ENCODE assay signal across 8 cellular contexts in genomic region chr20:49276895-49277785, GRCh38. TPM values are rescaled to one million over a fixed set of nuclear protein-coding genes. Genes with fewer than 3 reads are reported as not detected.
DNase-seq lines count a peak whose midpoint lies in the region; ATAC-seq and TF ChIP-seq lines count a peak whose summit lies in the region.

No MANE protein-coding gene starts in this region.

- H3K27ac ChIP-seq in DND-41 (ENCODE audit: low read length) (peak overlapping the region; percentile 94), OCI-LY7 (ENCODE audit: low read depth, low read length, poor library complexity, severe bottlenecking) (peak overlapping the region; percentile 90), right cardiac atrium (ENCODE audit: low read length) (peak overlapping the region; percentile 98)

- H3K27me3 ChIP-seq in DND-41 (ENCODE audit: insufficient read depth, low read length, poor library complexity): no peaks in the 10 kb centered on the region
- no peaks in the 10 kb centered on the region for H3K27me3 ChIP-seq in right cardiac atrium (ENCODE audit: control insufficient read depth, insufficient read depth)

- peak overlapping the region; percentile 93 for H3K4me2 ChIP-seq in DND-41 (ENCODE audit: insufficient read depth, low read length)
- H3K4me2 ChIP-seq in OCI-LY7 (ENCODE audit: low read length): peak overlapping the region; percentile 94

- peak; percentile 45 for DNase-seq in DND-41
- DNase-seq in OCI-LY7 (ENCODE audit: low spot score): peak; percentile 31
- DNase-seq in activated naive CD4-positive, alpha-beta T cell treated with anti-CD3 and anti-CD28 coated beads, Interleukin-2, amount 50 U/mL, for 72 hours (ENCODE audit: low spot score in 2 of 2): peak; percentile 71 to 88
- DNase-seq in right cardiac atrium: peak; percentile 49 to 79 (median 68)
- DNase-seq in skeletal muscle cell (ENCODE audit: low read depth): no peak
- DNase-seq in effector CD8-positive, alpha-beta T cell (lab: John Stamatoyannopoulos, UW): no peak
- no peak for DNase-seq in SHP77 (lab: John Stamatoyannopoulos, UW)
- no peak for DNase-seq in pons (ENCODE audit: low spot score)

- H3K36me3 ChIP-seq in DND-41 (ENCODE audit: insufficient read depth, low read length) (peaks cover 67% of the 10 kb centered on the region), OCI-LY7 (ENCODE audit: insufficient read depth, low read length) (peaks cover 67% of the 10 kb centered on the region)

- H3K9me2 ChIP-seq in OCI-LY7 (ENCODE audit: insufficient read depth, low read length): no peaks in the 10 kb centered on the region

- peaks cover 59 to 72% of the 10 kb centered on the region in 2 donors for H3K36me3 Mint-ChIP-seq in activated naive CD4-positive, alpha-beta T cell treated with anti-CD3 and anti-CD28 coated beads, Interleukin-2, amount 50 U/mL, for 72 hours

- intact Hi-C loops in OCI-LY7 (cut with micrococcal nuclease; ENCODE audit: unreplicated experiment): loop anchor here (10.0 kb wide), 1 partner anchor 838 kb away; the partner anchor contains the start of gene UBE2V1
- intact Hi-C loops in right cardiac atrium (cut with DNase I): no loop called here

- CTCF ChIA-PET in OCI-LY7 (lab: Charles Lee; ENCODE audit: unreplicated experiment): interaction anchor here (1.4 kb wide), 1 partner anchor 10 kb away, joined by 6 read pairs; no protein-coding TSS in a partner anchor

- H2AFZ ChIP-seq in DND-41 (ENCODE audit: low read depth, low read length): peak overlapping the region; percentile 64
- H2AFZ ChIP-seq in OCI-LY7 (ENCODE audit: low read length): peak overlapping the region; percentile 47; the same call in 1 of the 2 replicates

- H3K9me3 Mint-ChIP-seq in activated naive CD4-positive, alpha-beta T cell treated with anti-CD3 and anti-CD28 coated beads, Interleukin-2, amount 50 U/mL, for 72 hours: peaks cover 0 to 9% of the 10 kb centered on the region in 2 donors

- no TSS peak for BruUV-seq in OCI-LY7 (replicated peaks; lab: Mats Ljungman, UMichigan)

- peaks cover 53% of the 10 kb centered on the region for H3K4me1 ChIP-seq in DND-41 (ENCODE audit: insufficient read depth, low read length)
- H3K4me1 ChIP-seq in OCI-LY7 (ENCODE audit: insufficient read depth, low read length, poor library complexity, severe bottlenecking): peaks cover 39% of the 10 kb centered on the region
- H3K4me1 ChIP-seq in right cardiac atrium (ENCODE audit: control insufficient read depth, insufficient read depth, low read length): peaks cover 9% of the 10 kb centered on the region

- H3K4me3 ChIP-seq in DND-41 (ENCODE audit: low read depth in 1 of 2, low read length in 2 of 2) (peak overlapping the region; percentile 78 to 81), OCI-LY7 (ENCODE audit: low read depth, low read length, poor library complexity, severe bottlenecking) (peak overlapping the region; percentile 100), right cardiac atrium (ENCODE audit: low read length) (peak overlapping the region; percentile 87), skeletal muscle cell (ENCODE audit: low read depth, low read length) (peak overlapping the region; percentile 98)

- POLR2A ChIA-PET in OCI-LY7 (lab: Charles Lee): interaction anchor here (0.5 to 1.1 kb wide), 3 partner anchors 10 to 228 kb away, joined by 3 to 9 read pairs (median 3); no protein-coding TSS in a partner anchor

- ATAC-seq in DND-41 (ENCODE audit: insufficient read depth, low read depth): peak; percentile 2
- peak; percentile 49 to 66 for ATAC-seq in activated naive CD4-positive, alpha-beta T cell treated with anti-CD3 and anti-CD28 coated beads, Interleukin-2, amount 50 U/mL, for 72 hours
- peak; percentile 1 to 22 for ATAC-seq in right cardiac atrium

- WGBS in right cardiac atrium: 3% methylated on average over 32 of the region's 32 CpGs

- H4K20me1 ChIP-seq in DND-41 (ENCODE audit: insufficient read depth, low read length) (peaks cover 23% of the 10 kb centered on the region; the same call in 1 of the 2 replicates), OCI-LY7 (ENCODE audit: insufficient read depth, low read length) (peaks cover 34% of the 10 kb centered on the region)

- peak overlapping the region; percentile 99 to 100 for H3K27ac Mint-ChIP-seq in activated naive CD4-positive, alpha-beta T cell treated with anti-CD3 and anti-CD28 coated beads, Interleukin-2, amount 50 U/mL, for 72 hours

- peaks cover 29% of the 10 kb centered on the region for H3K9me3 ChIP-seq in DND-41 (ENCODE audit: insufficient read depth, low read length, severe bottlenecking)
- H3K9me3 ChIP-seq in OCI-LY7 (ENCODE audit: low read length): no peaks in the 10 kb centered on the region; the same call in 1 of the 2 replicates
- H3K9me3 ChIP-seq in right cardiac atrium (ENCODE audit: control insufficient read depth, low read length): peaks cover 4% of the 10 kb centered on the region

- TF ChIP-seq CTCF in DND-41 (IDR thresholded peaks at IDR 0.05; ENCODE audit: borderline replicate concordance, extremely low read depth, low read length, poor library complexity, severe bottlenecking): no peak
- no peak; the same call in 1 of the 2 replicates for TF ChIP-seq CTCF in OCI-LY7 (conservative IDR thresholded peaks at IDR 0.05; ENCODE audit: low read length)

- peak overlapping the region; percentile 83 for H3K9ac ChIP-seq in DND-41 (ENCODE audit: low read depth, low read length)

- H3K79me2 ChIP-seq in DND-41 (ENCODE audit: insufficient read depth, low read length): peaks cover 82% of the 10 kb centered on the region
- peaks cover 78% of the 10 kb centered on the region for H3K79me2 ChIP-seq in OCI-LY7 (ENCODE audit: insufficient read depth, low read depth, low read length)

RNA-seq across cellular contexts. Expression of gene ZNFX1, which starts 0.7 kb away (rescaled TPM):
- total RNA-seq in OCI-LY7 (2014; rRNA removed; shearing (Covaris generic)): 14.9 and 15.1 TPM in 2 replicates
- total RNA-seq in OCI-LY7 (2022) (17.1 and 17.6 TPM in 2 replicates), right cardiac atrium (10 to 100 TPM; 21.4 to 25.9 (median 23.2) TPM)
- 10 to 100 TPM; 31.2 to 36.6 TPM for total RNA-seq in activated naive CD4-positive, alpha-beta T cell treated with anti-CD3 and anti-CD28 coated beads, Interleukin-2, amount 50 U/mL, for 72 hours
- 7.9 TPM for polyA plus RNA-seq in right cardiac atrium

RNA-seq across cellular contexts. Expression of gene DDX27, which starts 57.9 kb away (rescaled TPM):
- 48.2 and 53.9 TPM in 2 replicates for total RNA-seq in OCI-LY7 (2014; rRNA removed; shearing (Covaris generic))
- total RNA-seq in OCI-LY7 (2022) (54.3 and 57.0 TPM in 2 replicates), right cardiac atrium (10 to 100 TPM; 13.0 to 17.5 (median 15.4) TPM)
- total RNA-seq in activated naive CD4-positive, alpha-beta T cell treated with anti-CD3 and anti-CD28 coated beads, Interleukin-2, amount 50 U/mL, for 72 hours: 10 to 100 TPM; 42.1 to 51.9 TPM
- polyA plus RNA-seq in right cardiac atrium: 16.9 TPM

Comparison
In these comparisons a context has a peak if more than half of its experiments do, and no peak if none do; other contexts are left out.
1. ATAC-seq: peak in every context shown above with its lines; median percentile 58 in activated naive CD4-positive, alpha-beta T cell treated with anti-CD3 and anti-CD28 coated beads, Interleukin-2, amount 50 U/mL, for 72 hours; 12 in right cardiac atrium; 2 in DND-41.
2. DNase-seq: peak in DND-41 (single experiment), OCI-LY7 (single experiment), activated naive CD4-positive, alpha-beta T cell treated with anti-CD3 and anti-CD28 coated beads, Interleukin-2, amount 50 U/mL, for 72 hours (2 of 2) and right cardiac atrium (3 of 3); none in skeletal muscle cell (single experiment), effector CD8-positive, alpha-beta T cell (single experiment), SHP77 (0 of 2) and pons (single experiment).
3. Peak in every context shown above with its lines, with median percentiles within 50 percentile points of each other: H3K27ac ChIP-seq and H3K4me3 ChIP-seq.